ENCODE assay signal across 8 cellular contexts in the genomic region with DNA sequence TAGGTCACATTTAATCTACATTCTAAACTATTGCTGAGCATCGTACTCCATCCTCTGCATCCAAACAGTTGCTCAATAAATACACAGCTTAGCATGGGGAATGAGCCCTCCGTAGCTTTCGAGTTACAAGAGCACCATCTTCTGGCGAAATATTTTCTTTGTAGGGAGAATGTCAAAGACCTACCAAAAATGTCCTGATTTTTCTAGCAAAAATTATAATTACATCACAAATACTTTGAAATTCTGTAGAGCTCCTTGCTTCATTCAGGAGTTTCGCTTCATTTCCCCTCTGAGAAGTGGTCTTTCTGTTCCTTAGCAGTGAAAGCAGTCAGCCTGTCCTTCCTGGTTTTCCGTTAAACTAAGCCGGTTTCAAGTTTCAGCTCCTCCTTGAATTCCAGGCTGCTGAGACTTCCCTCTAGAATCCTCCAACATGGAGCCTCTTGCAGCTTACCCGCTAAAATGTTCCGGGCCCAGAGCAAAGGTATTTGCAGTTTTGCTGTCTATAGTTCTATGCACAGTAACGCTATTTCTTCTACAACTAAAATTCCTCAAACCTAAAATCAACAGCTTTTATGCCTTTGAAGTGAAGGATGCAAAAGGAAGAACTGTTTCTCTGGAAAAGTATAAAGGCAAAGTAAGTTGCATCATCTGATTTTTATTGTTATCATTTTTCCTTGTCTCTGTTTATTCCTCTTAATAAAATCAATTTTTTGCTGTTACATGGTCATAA. TPM values are rescaled to one million over a fixed set of nuclear protein-coding genes. Genes with fewer than 3 reads are reported as not detected.
A peak's percentile ranks its signal among the peaks of the same experiment; 100 is the strongest.
DNase-seq lines count a peak whose midpoint lies in the region; ATAC-seq lines count a peak whose summit lies in the region.

A gene with protein sequence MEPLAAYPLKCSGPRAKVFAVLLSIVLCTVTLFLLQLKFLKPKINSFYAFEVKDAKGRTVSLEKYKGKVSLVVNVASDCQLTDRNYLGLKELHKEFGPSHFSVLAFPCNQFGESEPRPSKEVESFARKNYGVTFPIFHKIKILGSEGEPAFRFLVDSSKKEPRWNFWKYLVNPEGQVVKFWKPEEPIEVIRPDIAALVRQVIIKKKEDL (plus strand): TSS at position 409 of the 730 bp plus-strand sequence. CDS start 22 bp downstream, at position 431.

- intact Hi-C loops in left ventricle myocardium superior (cut with micrococcal nuclease) = loop anchor here (10.0 kb wide), 1 partner anchor 215 kb away; no protein-coding TSS in a partner anchor
- intact Hi-C loops in posterior vena cava (cut with DNase I) = loop anchor here in 1 of 2 donors (10.0 kb wide), 1 partner anchor 255 kb away; no protein-coding TSS in a partner anchor

- H3K4me3 ChIP-seq in adipocyte (ENCODE audit: low read length) = peak within 1 kb of the TSS; percentile 87

- DNase-seq in SIG-M5 treated with dmso at 0.1 percent for 504 hours (lab: John Stamatoyannopoulos, UW; ENCODE audit: unreplicated experiment) (peak; percentile 57), SIG-M5 (lab: John Stamatoyannopoulos, UW) (no peak), NCI-H187 (lab: John Stamatoyannopoulos, UW) (peak; percentile 11 to 49), adipocyte (ENCODE audit: low read depth) (peak; percentile 94), left ventricle myocardium superior (no peak), posterior vena cava (ENCODE audit: low spot score) (no peak)

- peak within 1 kb of the TSS; percentile 95 for H3K9ac ChIP-seq in adipocyte (ENCODE audit: low read length)

- peaks cover 21% of the 10 kb centered on the region for H3K4me1 ChIP-seq in adipocyte (ENCODE audit: control insufficient read depth, insufficient read depth, low read length)

- ATAC-seq in left ventricle myocardium superior (peak; percentile 90), GM21381 (IDR thresholded peaks at IDR 0.05; ENCODE audit: unreplicated experiment) (no peak), HG03159 (IDR thresholded peaks at IDR 0.05; ENCODE audit: unreplicated experiment) (no peak)

- no peaks in the 10 kb centered on the region for H3K27me3 ChIP-seq in adipocyte (replicated peaks; ENCODE audit: control insufficient read depth, insufficient read depth, low read length)

- peaks cover 18% of the 10 kb centered on the region for H3K36me3 ChIP-seq in adipocyte (ENCODE audit: control insufficient read depth, insufficient read depth, low read length, severe bottlenecking)

- H3K9me3 ChIP-seq in adipocyte (ENCODE audit: control insufficient read depth, low read length) = no peaks in the 10 kb centered on the region

RNA-seq across cellular contexts. Expression of the gene that starts here (rescaled TPM):
- total RNA-seq in left ventricle myocardium superior (4.6 TPM), posterior vena cava (10 to 100 TPM; 26.1 to 49.9 TPM)

Comparison
In these comparisons a context has a peak if more than half of its experiments do, and no peak if none do; other contexts are left out.
1. DNase-seq: peak in SIG-M5 treated with dmso at 0.1 percent for 504 hours (single experiment), NCI-H187 (2 of 2) and adipocyte (single experiment); none in SIG-M5 (single experiment), left ventricle myocardium superior (single experiment) and posterior vena cava (single experiment).